Comparison of ENCODE assay signal across 18 cellular contexts in the genomic region with DNA sequence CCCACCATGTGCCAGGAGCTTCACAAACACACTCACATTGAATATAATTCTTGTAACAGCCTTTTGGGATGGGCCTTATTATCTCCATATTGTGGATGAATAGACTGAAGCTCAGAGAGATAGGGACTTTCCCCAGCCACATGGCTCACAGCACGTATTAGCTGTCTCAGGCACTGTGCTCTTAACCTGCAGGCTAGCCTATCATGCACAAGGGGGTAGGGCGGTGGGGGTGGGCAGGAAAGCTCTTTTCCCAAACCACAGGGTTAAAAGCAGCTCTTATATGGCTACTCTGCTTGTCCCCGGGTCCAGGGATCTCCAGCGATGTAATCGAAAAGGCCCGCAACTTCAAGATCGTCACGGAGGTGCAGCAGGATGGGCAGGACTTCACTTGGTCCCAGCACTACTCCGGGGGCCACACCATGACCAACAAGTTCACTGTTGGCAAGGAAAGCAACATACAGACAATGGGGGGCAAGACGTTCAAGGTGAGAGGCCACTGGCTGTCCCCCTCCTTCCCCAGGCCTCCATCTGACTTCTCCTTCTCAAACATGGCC. TPM values are rescaled to one million over a fixed set of nuclear protein-coding genes. Genes with fewer than 3 reads are reported as not detected.
DNase-seq lines count a peak whose midpoint lies in the region; ATAC-seq and TF ChIP-seq lines count a peak whose summit lies in the region.
"Had no signal": no experiment of that assay in that cellular context is flagged by ENCODE, and none has a peak within 500 bp of the region (broad histone marks: within the 10 kb centered on the region; RNA-seq: fewer than 3 reads in every experiment).

No MANE protein-coding gene starts in this region.

- H3K27ac ChIP-seq in WERI-Rb-1 (peak overlapping the region; percentile 52), left lung (no peak overlapping the region), tibial artery (no peak overlapping the region)

- H3K36me3 ChIP-seq in WERI-Rb-1 (no peaks in the 10 kb centered on the region), left lung (no peaks in the 10 kb centered on the region), tibial artery (no peaks in the 10 kb centered on the region)
- H3K36me3 ChIP-seq: BE2C, upper lobe of left lung had no signal

- H3K9me3 ChIP-seq in WERI-Rb-1 (ENCODE audit: severe bottlenecking) (no peaks in the 10 kb centered on the region), left lung (no peaks in the 10 kb centered on the region), tibial artery (no peaks in the 10 kb centered on the region)
- H3K9me3 ChIP-seq: BE2C, upper lobe of left lung had no signal

- H3K4me1 ChIP-seq in left lung (no peaks in the 10 kb centered on the region), tibial artery (no peaks in the 10 kb centered on the region)
- H3K4me1 ChIP-seq: BE2C had no signal

- no peak overlapping the region for H3K4me3 ChIP-seq in WERI-Rb-1 (ENCODE audit: low read depth, low read length)
- no peak overlapping the region for H3K4me3 ChIP-seq in left lung
- H3K4me3 ChIP-seq in tibial artery, result no peak overlapping the region
- H3K4me3 ChIP-seq: upper lobe of left lung had no signal

- peak; percentile 25 for DNase-seq in WERI-Rb-1
- DNase-seq in left lung, result no peak
- DNase-seq in tibial artery, result no peak
- no peak for DNase-seq in SKM-1 (lab: John Stamatoyannopoulos, UW; ENCODE audit: unreplicated experiment)
- DNase-seq: amniotic stem cell; BE2C; effector memory CD8-positive, alpha-beta T cell; kidney; NCI-H1436 treated with DMSO at 0.1 percent for 48 hours; NCI-H2227 treated with DMSO at 0.1 percent for 48 hours; SIG-M5; upper lobe of left lung had no signal

- H3K27me3 ChIP-seq in WERI-Rb-1 (ENCODE audit: insufficient read depth, low read depth, severe bottlenecking), result no peaks in the 10 kb centered on the region
- no peaks in the 10 kb centered on the region for H3K27me3 ChIP-seq in left lung
- no peaks in the 10 kb centered on the region for H3K27me3 ChIP-seq in tibial artery
- H3K27me3 ChIP-seq: BE2C, upper lobe of left lung had no signal

- no peak for TF ChIP-seq CTCF in WERI-Rb-1 (IDR thresholded peaks at IDR 0.05; ENCODE audit: low read depth, low read length)
- no peak for TF ChIP-seq CTCF in left lung (IDR thresholded peaks at IDR 0.05)
- no peak for TF ChIP-seq CTCF in tibial artery (IDR thresholded peaks at IDR 0.05)

- ATAC-seq in GM19351 (IDR thresholded peaks at IDR 0.05; ENCODE audit: unreplicated experiment) (peak; percentile 44), HG02870 (IDR thresholded peaks at IDR 0.05; ENCODE audit: unreplicated experiment) (peak; percentile 56), left lung (peak; percentile 10), HG03571 (IDR thresholded peaks at IDR 0.05; ENCODE audit: unreplicated experiment) (no peak), GM19035 (IDR thresholded peaks at IDR 0.05; ENCODE audit: unreplicated experiment) (no peak)
- ATAC-seq: effector memory CD8-positive, alpha-beta T cell had no signal

- intact Hi-C loops in left lung (cut with DNase I), result no loop called here
- intact Hi-C loops in tibial artery (cut with DNase I; ENCODE audit: low total_unique reads), result no loop called here

RNA-seq across cellular contexts. Expression of a gene that starts 2.6 kb away (rescaled TPM):
- 1 to 10 TPM in 1 of 2 donors, not detected in 1; 1.2 TPM for total RNA-seq in left lung
- total RNA-seq: activated CD8-positive, alpha-beta memory T cell treated with anti-CD3 and anti-CD28 coated beads for 36 hours; kidney; pulmonary artery endothelial cell had no signal

Comparison
In these comparisons a context has a peak if more than half of its experiments do, and no peak if none do; other contexts are left out.
1. ATAC-seq: peak in GM19351 (single experiment), HG02870 (single experiment) and left lung (single experiment); none in HG03571 (single experiment) and GM19035 (single experiment).